Comparison of ENCODE assay signal across 11 cellular contexts in genomic region chr1:94922756-94923465, GRCh38. TPM values are rescaled to one million over a fixed set of nuclear protein-coding genes. Genes with fewer than 3 reads are reported as not detected.
DNase-seq lines count a peak whose midpoint lies in the region; ATAC-seq and TF ChIP-seq lines count a peak whose summit lies in the region.
"Had no signal": no experiment of that assay in that cellular context is flagged by ENCODE, and none has a peak within 500 bp of the region (broad histone marks: within the 10 kb centered on the region; RNA-seq: fewer than 3 reads in every experiment).

No MANE protein-coding gene starts in this region.

- peak overlapping the region; percentile 30 to 58 for H3K9ac ChIP-seq in duodenal mucosa (ENCODE audit: low read depth in 1 of 2, low read length in 2 of 2)

- TF ChIP-seq CTCF in right atrium auricular region (IDR thresholded peaks at IDR 0.05) (no peak), vagina (IDR thresholded peaks at IDR 0.05) (no peak)

- ATAC-seq in Right ventricle myocardium superior (ENCODE audit: poor library complexity) (no peak), HG03460 (IDR thresholded peaks at IDR 0.05; ENCODE audit: unreplicated experiment) (no peak)
- ATAC-seq in naive thymus-derived CD8-positive, alpha-beta T cell = no peak

- DNase-seq in right atrium auricular region (ENCODE audit: low spot score) (no peak), Right ventricle myocardium superior (no peak), myocyte (ENCODE audit: low read depth) (peak; percentile 56), vagina (ENCODE audit: extremely low spot score in 2 of 2) (no peak), middle frontal gyrus (ENCODE audit: extremely low spot score, low spot score) (no peak)
- no peak for DNase-seq in naive thymus-derived CD8-positive, alpha-beta T cell
- DNase-seq: RPMI8226 had no signal

- H3K9me3 Mint-ChIP-seq in naive thymus-derived CD8-positive, alpha-beta T cell = no peaks in the 10 kb centered on the region
- H3K9me3 Mint-ChIP-seq: IgD-negative memory B cell had no signal

- H3K4me3 ChIP-seq in right atrium auricular region (peak overlapping the region; percentile 12 to 24), duodenal mucosa (ENCODE audit: low read depth in 1 of 2, low read length in 2 of 2) (peak overlapping the region; percentile 47 to 64), vagina (peak overlapping the region in 1 of 2 donors; percentile 72)

- H3K4me1 Mint-ChIP-seq in naive thymus-derived CD8-positive, alpha-beta T cell = peaks cover 20 to 33% (median 23%) of the 10 kb centered on the region in 4 donors

- no peaks in the 10 kb centered on the region for H3K27me3 ChIP-seq in right atrium auricular region
- H3K27me3 ChIP-seq in duodenal mucosa (ENCODE audit: control insufficient read depth in 1 of 2, insufficient read depth in 2 of 2, low read length in 2 of 2) = no peaks in the 10 kb centered on the region
- no peaks in the 10 kb centered on the region for H3K27me3 ChIP-seq in vagina

- H3K36me3 ChIP-seq in right atrium auricular region (no peaks in the 10 kb centered on the region), duodenal mucosa (ENCODE audit: control insufficient read depth in 1 of 2, insufficient read depth in 2 of 2, low read length in 2 of 2) (no peaks in the 10 kb centered on the region), vagina (no peaks in the 10 kb centered on the region)

- no peak for TF ChIP-seq POLR2A in vagina (IDR thresholded peaks at IDR 0.05)

- POLR2A ChIA-PET in naive thymus-derived CD8-positive, alpha-beta T cell (lab: Charles Lee) = no interaction called here

- H3K27ac Mint-ChIP-seq in naive thymus-derived CD8-positive, alpha-beta T cell = no peak overlapping the region
- H3K27ac Mint-ChIP-seq: B cell, IgD-negative memory B cell had no signal

- no peak overlapping the region for H3K4me3 Mint-ChIP-seq in naive thymus-derived CD8-positive, alpha-beta T cell
- H3K4me3 Mint-ChIP-seq: B cell had no signal

- intact Hi-C loops in Right ventricle myocardium superior (cut with DNase I) (loop anchor here (10.0 kb wide), 1 partner anchor 92 kb away; no protein-coding TSS in a partner anchor), vagina (cut with DNase I) (loop anchor here (5.0 kb wide), 1 partner anchor 381 kb away; the partner anchor contains the start of gene F3)

- H3K9me3 ChIP-seq in right atrium auricular region (no peaks in the 10 kb centered on the region), duodenal mucosa (ENCODE audit: control insufficient read depth in 1 of 2, low read length in 2 of 2) (no peaks in the 10 kb centered on the region), vagina (no peaks in the 10 kb centered on the region)

- H3K27me3 Mint-ChIP-seq in naive thymus-derived CD8-positive, alpha-beta T cell = peaks cover 0 to 22% (median 5%) of the 10 kb centered on the region in 5 donors

- H3K27ac ChIP-seq in right atrium auricular region = peak overlapping the region; percentile 97 to 99
- H3K27ac ChIP-seq in duodenal mucosa (ENCODE audit: low read depth, low read length) = no peak overlapping the region
- H3K27ac ChIP-seq in vagina = peak overlapping the region; percentile 97

- H3K36me3 Mint-ChIP-seq in naive thymus-derived CD8-positive, alpha-beta T cell = peaks cover 0 to 2% (median 0%) of the 10 kb centered on the region in 3 donors
- H3K36me3 Mint-ChIP-seq: IgD-negative memory B cell had no signal

- H3K4me1 ChIP-seq in right atrium auricular region (peaks cover 0 to 80% of the 10 kb centered on the region in 2 donors), duodenal mucosa (ENCODE audit: control insufficient read depth in 1 of 2, insufficient read depth in 2 of 2, low read length in 2 of 2) (peaks cover 34 to 54% of the 10 kb centered on the region in 2 donors), vagina (peaks cover 79% of the 10 kb centered on the region)

RNA-seq across cellular contexts. Expression of gene CNN3, which starts 4.0 kb away (rescaled TPM):
- 100 to 1,000 TPM in 1 of 2 donors, 10 to 100 TPM in 1; 82.2 to 124 TPM for total RNA-seq in right atrium auricular region
- total RNA-seq in Right ventricle myocardium superior = 49.4 TPM
- total RNA-seq in myocyte = 274 and 305 TPM in 2 replicates
- polyA plus RNA-seq in myocyte (2012) = 355 TPM
- 250 TPM for total RNA-seq in vagina
- 10 to 100 TPM; 18.0 to 18.3 TPM for total RNA-seq in naive thymus-derived CD8-positive, alpha-beta T cell
- 10 to 100 TPM; 13.7 to 19.3 (median 14.1) TPM for polyA plus RNA-seq in naive thymus-derived CD8-positive, alpha-beta T cell
